1 cellular context compared by ENCODE assay signal in genomic region chr4:85496933-85497332, GRCh38.
TF ChIP-seq lines count a peak whose summit lies in the region.

No MANE protein-coding gene starts in this region.

TF ChIP-seq in SK-N-SH, 30 proteins besides CTCF, POLR2A, EP300 and RAD21 (continued from another document):
- TF ChIP-seq RXRA (IDR thresholded peaks at IDR 0.05; ENCODE audit: borderline replicate concordance, low read depth) = peak; percentile 31; the same call in 1 of the 2 replicates
- no peak for TF ChIP-seq TAF1 (IDR thresholded peaks at IDR 0.05; ENCODE audit: borderline replicate concordance, low read depth, low read length)
- no peak for TF ChIP-seq SIN3A (IDR thresholded peaks at IDR 0.05; ENCODE audit: borderline replicate concordance, low read depth, low read length)
- peak; percentile 64; the same call in 1 of the 2 replicates for TF ChIP-seq FOSL2 (IDR thresholded peaks at IDR 0.05; ENCODE audit: borderline replicate concordance, low read depth)
- TF ChIP-seq NFIC (IDR thresholded peaks at IDR 0.05; ENCODE audit: borderline replicate concordance) = peak; percentile 68; the same call in 1 of the 2 replicates
- TF ChIP-seq GABPA (IDR thresholded peaks at IDR 0.05; ENCODE audit: low read depth) = no peak
- peak; percentile 93 for TF ChIP-seq TCF12 (IDR thresholded peaks at IDR 0.05)
- TF ChIP-seq RFX5 (IDR thresholded peaks at IDR 0.05; ENCODE audit: low read length) = no peak
- TF ChIP-seq MXI1 (IDR thresholded peaks at IDR 0.05; ENCODE audit: low read depth, low read length) = no peak
- TF ChIP-seq, protein P1, sequence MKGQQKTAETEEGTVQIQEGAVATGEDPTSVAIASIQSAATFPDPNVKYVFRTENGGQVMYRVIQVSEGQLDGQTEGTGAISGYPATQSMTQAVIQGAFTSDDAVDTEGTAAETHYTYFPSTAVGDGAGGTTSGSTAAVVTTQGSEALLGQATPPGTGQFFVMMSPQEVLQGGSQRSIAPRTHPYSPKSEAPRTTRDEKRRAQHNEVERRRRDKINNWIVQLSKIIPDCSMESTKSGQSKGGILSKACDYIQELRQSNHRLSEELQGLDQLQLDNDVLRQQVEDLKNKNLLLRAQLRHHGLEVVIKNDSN (IDR thresholded peaks at IDR 0.05; ENCODE audit: borderline replicate concordance, low read depth) = no peak
- no peak for TF ChIP-seq RCOR1 (IDR thresholded peaks at IDR 0.05; ENCODE audit: low read length)
- TF ChIP-seq CHD2 (IDR thresholded peaks at IDR 0.05; ENCODE audit: low read length, partially characterized antibody) = no peak
- no peak for TF ChIP-seq NRF1 (IDR thresholded peaks at IDR 0.05; ENCODE audit: low read depth, low read length)
- TF ChIP-seq, protein P2, sequence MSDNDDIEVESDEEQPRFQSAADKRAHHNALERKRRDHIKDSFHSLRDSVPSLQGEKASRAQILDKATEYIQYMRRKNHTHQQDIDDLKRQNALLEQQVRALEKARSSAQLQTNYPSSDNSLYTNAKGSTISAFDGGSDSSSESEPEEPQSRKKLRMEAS (IDR thresholded peaks at IDR 0.05; ENCODE audit: low read depth) = peak; percentile 36; the same call in 1 of the 2 replicates
- TF ChIP-seq ZBTB33 (IDR thresholded peaks at IDR 0.05; ENCODE audit: borderline replicate concordance, low read depth) = no peak
- TF ChIP-seq, protein P3, sequence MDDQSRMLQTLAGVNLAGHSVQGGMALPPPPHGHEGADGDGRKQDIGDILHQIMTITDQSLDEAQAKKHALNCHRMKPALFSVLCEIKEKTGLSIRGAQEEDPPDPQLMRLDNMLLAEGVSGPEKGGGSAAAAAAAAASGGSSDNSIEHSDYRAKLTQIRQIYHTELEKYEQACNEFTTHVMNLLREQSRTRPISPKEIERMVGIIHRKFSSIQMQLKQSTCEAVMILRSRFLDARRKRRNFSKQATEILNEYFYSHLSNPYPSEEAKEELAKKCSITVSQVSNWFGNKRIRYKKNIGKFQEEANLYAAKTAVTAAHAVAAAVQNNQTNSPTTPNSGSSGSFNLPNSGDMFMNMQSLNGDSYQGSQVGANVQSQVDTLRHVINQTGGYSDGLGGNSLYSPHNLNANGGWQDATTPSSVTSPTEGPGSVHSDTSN (IDR thresholded peaks at IDR 0.05) = peak; percentile 72
- no peak; the same call in 1 of the 2 replicates for TF ChIP-seq POLR2AphosphoS5 (IDR thresholded peaks at IDR 0.05; ENCODE audit: low read depth, low read length)
